In the genomic region with DNA sequence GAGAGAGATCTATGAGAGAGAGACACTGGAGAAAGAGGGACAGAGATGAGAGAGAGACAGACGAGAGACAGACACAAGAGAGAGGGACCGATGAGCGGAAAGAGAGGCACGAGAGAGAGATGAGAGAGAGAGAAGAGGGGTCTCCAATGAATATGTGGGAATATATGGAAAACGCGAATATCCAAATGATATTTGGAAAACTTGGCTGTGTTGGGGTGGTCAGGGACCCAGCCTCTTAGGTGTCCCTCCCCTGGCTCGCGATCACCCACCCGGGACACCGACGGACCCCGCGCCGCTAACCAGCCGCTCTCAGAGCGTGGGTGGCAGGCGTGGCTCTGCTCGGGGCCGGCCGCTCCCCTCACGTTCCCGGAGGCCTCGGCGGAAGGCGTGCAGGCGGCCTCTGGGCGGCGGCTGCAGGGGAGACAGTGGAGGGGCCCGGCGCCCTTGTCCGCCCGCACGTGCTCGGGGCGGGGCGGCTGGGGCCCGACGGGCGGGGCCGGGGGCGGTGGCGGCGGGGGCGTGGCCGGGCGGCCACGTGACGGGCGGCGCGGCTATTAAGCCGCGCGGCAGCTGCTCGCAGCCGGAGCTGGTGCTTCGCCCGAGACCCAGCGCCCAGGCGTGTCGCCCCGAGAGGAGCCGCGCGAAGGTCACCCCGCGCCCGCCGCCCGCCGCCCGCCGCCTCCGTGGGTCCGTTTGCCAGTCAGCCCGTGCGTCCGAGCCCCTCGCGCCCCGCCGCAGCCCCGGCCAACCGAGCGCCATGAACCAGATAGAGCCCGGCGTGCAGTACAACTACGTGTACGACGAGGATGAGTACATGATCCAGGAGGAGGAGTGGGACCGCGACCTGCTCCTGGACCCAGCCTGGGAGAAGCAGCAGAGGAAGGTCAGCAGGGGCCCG, we compare ENCODE assay signal across 8 cellular contexts. TPM values are rescaled to one million over a fixed set of nuclear protein-coding genes. Genes with fewer than 3 reads are reported as not detected.
A peak's percentile ranks its signal among the peaks of the same experiment; 100 is the strongest.
DNase-seq lines count a peak whose midpoint lies in the region; ATAC-seq and TF ChIP-seq lines count a peak whose summit lies in the region.

Gene ACTN2, plus strand, starts transcription at position 583 of the 898 bp plus-strand sequence. Its CDS starts 175 bp downstream, at position 758.

- TF ChIP-seq POLR2A in right lobe of liver (IDR thresholded peaks at IDR 0.05) = no peak

- WGBS in right lobe of liver (ENCODE audit: insufficient coverage, low coverage, low lambda C conversion rate, missing lambda C conversion rate) = 18% methylated on average over 27 of the region's 93 CpGs

- H3K4me3 ChIP-seq in BE2C (ENCODE audit: low read depth, low read length) (peak within 1 kb of the TSS; percentile 21), HUES6 (ENCODE audit: low read depth, low read length) (peak within 1 kb of the TSS; percentile 73), right lobe of liver (peak within 1 kb of the TSS; percentile 9 to 33 (median 11))

- H3K27ac ChIP-seq in HUES6 (ENCODE audit: low read depth, low read length) = no peak within 1 kb of the TSS
- peak within 1 kb of the TSS; percentile 47 for H3K27ac ChIP-seq in cingulate gyrus (ENCODE audit: low read depth, low read length)
- no peak within 1 kb of the TSS for H3K27ac ChIP-seq in right lobe of liver

- no peaks in the 10 kb centered on the region; the same call in 1 of the 2 replicates for H3K4me1 ChIP-seq in BE2C
- H3K4me1 ChIP-seq in HUES6 (ENCODE audit: control insufficient read depth, insufficient read depth, low read length) = peaks cover 7% of the 10 kb centered on the region
- H3K4me1 ChIP-seq in right lobe of liver = no peaks in the 10 kb centered on the region

- intact Hi-C loops in right lobe of liver (cut with DNase I) = no loop called here

- H3K9ac ChIP-seq in HUES6 (ENCODE audit: low read length) = peak within 1 kb of the TSS; percentile 7

- peaks cover 21% of the 10 kb centered on the region for H3K27me3 ChIP-seq in BE2C
- H3K27me3 ChIP-seq in HUES6 (ENCODE audit: control insufficient read depth, insufficient read depth, low read length) = peaks cover 40% of the 10 kb centered on the region
- H3K27me3 ChIP-seq in right lobe of liver = peaks cover 0 to 5% of the 10 kb centered on the region in 2 donors

- H3K9me3 ChIP-seq in BE2C (peaks cover 9% of the 10 kb centered on the region; the same call in 1 of the 2 replicates), HUES6 (ENCODE audit: control insufficient read depth, insufficient read depth, low read depth, low read length) (peaks cover 5% of the 10 kb centered on the region; the same call in 1 of the 2 replicates), right lobe of liver (no peaks in the 10 kb centered on the region)

- ATAC-seq in GM21367 (IDR thresholded peaks at IDR 0.05; ENCODE audit: unreplicated experiment) (peak; percentile 85), right lobe of liver (peak; percentile 62 to 90 (median 65))

- no peak for TF ChIP-seq CTCF in BE2C (IDR thresholded peaks at IDR 0.05; ENCODE audit: low read depth, low read length)
- no peak for TF ChIP-seq CTCF in right lobe of liver (IDR thresholded peaks at IDR 0.05)

- H3K36me3 ChIP-seq in BE2C = no peaks in the 10 kb centered on the region
- H3K36me3 ChIP-seq in HUES6 (ENCODE audit: control insufficient read depth, insufficient read depth, low read length) = no peaks in the 10 kb centered on the region
- no peaks in the 10 kb centered on the region for H3K36me3 ChIP-seq in right lobe of liver

- DNase-seq in BE2C (peak; percentile 82), right lobe of liver (peak; percentile 28 to 57 (median 44)), putamen (ENCODE audit: low spot score) (no peak)
- DNase-seq in activated CD4-positive, alpha-beta T cell treated with anti-CD3 and anti-CD28 coated beads for 1 hour = peak; percentile 35
- peak; percentile 35 to 37 for DNase-seq in stimulated activated CD4-positive, alpha-beta T cell treated with anti-CD3 and anti-CD28 coated beads, Interleukin-4, amount 100 ng/mL, for 48 hours (ENCODE audit: low read depth in 2 of 2)

RNA-seq across cellular contexts. Expression of gene ACTN2, which starts in this region (rescaled TPM):
- polyA plus RNA-seq in BE2C (2012; ENCODE audit: insufficient read depth, insufficient read length, low read depth) = 1.1 TPM
- total RNA-seq in right lobe of liver = 1 to 10 TPM in 1 of 6 experiments, under 1 TPM in 4, not detected in 1; 0.29 to 1.4 (median 0.58) TPM

Comparison
In these comparisons a context has a peak if more than half of its experiments do, and no peak if none do; other contexts are left out.
1. H3K4me3 ChIP-seq: peak in every context shown above with its lines; median percentile 73 in HUES6; 21 in BE2C; 11 in right lobe of liver.